ENCODE assay signal across 18 cellular contexts in the genomic region with DNA sequence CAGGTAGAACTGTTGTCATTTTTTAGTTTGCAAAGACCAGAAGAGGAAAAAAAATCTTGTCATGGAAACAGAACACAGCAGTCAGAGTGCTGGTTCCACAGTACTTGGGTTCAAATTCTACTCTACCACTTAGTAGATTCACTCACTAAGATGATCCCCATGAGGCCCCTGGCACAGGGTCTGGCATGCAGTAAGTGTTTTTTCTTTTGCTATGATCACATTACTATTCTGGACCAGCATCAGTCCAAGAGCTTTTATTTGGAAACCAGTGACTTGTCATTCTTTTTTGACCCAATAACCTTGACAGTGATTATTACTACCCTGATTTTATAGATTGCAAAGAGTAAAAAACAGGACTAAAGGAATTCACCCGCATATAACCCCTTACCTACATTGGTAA. TPM values are rescaled to one million over a fixed set of nuclear protein-coding genes. Genes with fewer than 3 reads are reported as not detected.
DNase-seq lines count a peak whose midpoint lies in the region; ATAC-seq, FAIRE-seq and TF ChIP-seq lines count a peak whose summit lies in the region.
"Had no signal": no experiment of that assay in that cellular context is flagged by ENCODE, and none has a peak within 500 bp of the region (broad histone marks: within the 10 kb centered on the region; RNA-seq: fewer than 3 reads in every experiment).

No MANE protein-coding gene starts in this region.

- H3K9me3 Mint-ChIP-seq in stimulated activated effector memory CD8-positive, alpha-beta T cell treated with anti-CD3 and anti-CD28 coated beads, Interleukin-12 subunit alpha, Interleukin-12 subunit beta, amount 100 ng/mL, for 72 hours: no peaks in the 10 kb centered on the region

- peaks cover 90% of the 10 kb centered on the region for H3K79me2 ChIP-seq in K562 (ENCODE audit: control insufficient read depth, insufficient read depth, low read length)

- H3K27ac Mint-ChIP-seq in stimulated activated effector memory CD8-positive, alpha-beta T cell treated with anti-CD3 and anti-CD28 coated beads, Interleukin-12 subunit alpha, Interleukin-12 subunit beta, amount 100 ng/mL, for 72 hours: peak overlapping the region; percentile 52

- H3K27ac ChIP-seq in left ventricle myocardium inferior (replicated peaks) (peak overlapping the region; percentile 9), K562 (ENCODE audit: extremely low read depth, low read depth, low read length) (no peak overlapping the region)
- H3K27ac ChIP-seq: neutrophil had no signal

- FAIRE-seq in K562 (lab: Jason Lieb, UNC): no peak
- FAIRE-seq: colon, endothelial cell of umbilical vein, frontal cortex had no signal

- BruUV-seq in K562 (replicated peaks; lab: Mats Ljungman, UMichigan): no TSS peak

- peaks cover 49% of the 10 kb centered on the region for H3K4me1 ChIP-seq in left ventricle myocardium inferior
- peaks cover 6% of the 10 kb centered on the region for H3K4me1 ChIP-seq in NT2/D1 (ENCODE audit: insufficient read depth, insufficient read length)
- H3K4me1 ChIP-seq in K562 (replicated peaks in 1 of 2; ENCODE audit: control insufficient read depth in 2 of 2, insufficient read depth in 2 of 2, low read length in 2 of 2): peaks cover 21 to 22% of the 10 kb centered on the region in 2 experiments; a peak in 4 of 5 replicates

- no peak overlapping the region for H3K4me3 ChIP-seq in left ventricle myocardium inferior
- H3K4me3 ChIP-seq in NT2/D1 (ENCODE audit: insufficient read length, low read depth): no peak overlapping the region
- H3K4me3 ChIP-seq in K562: no peak overlapping the region

- in situ Hi-C loops in K562 (cut with MboI): no loop called here

- TF ChIP-seq RAD21 in K562 (CRISPR knock-in tag; conservative IDR thresholded peaks at IDR 0.05 in 1 of 2, IDR thresholded peaks at IDR 0.05 in 1 of 2): no peak

- TF ChIP-seq CTCF in left ventricle myocardium inferior (IDR thresholded peaks at IDR 0.05; ENCODE audit: borderline replicate concordance) (no peak), K562 (IDR thresholded peaks at IDR 0.05 in 2 of 3, conservative IDR thresholded peaks at IDR 0.05 in 1 of 3; ENCODE audit: insufficient read depth in 2 of 3, low read depth in 1 of 3, low read length in 3 of 3) (no peak)

- no peak for ATAC-seq in K562
- ATAC-seq in stimulated activated effector memory CD8-positive, alpha-beta T cell treated with anti-CD3 and anti-CD28 coated beads, Interleukin-12 subunit alpha, Interleukin-12 subunit beta, amount 100 ng/mL, for 72 hours: no peak
- ATAC-seq in GM19324 (IDR thresholded peaks at IDR 0.05; ENCODE audit: low FRiP score, unreplicated experiment): no peak
- no peak for ATAC-seq in HG02884 (IDR thresholded peaks at IDR 0.05; ENCODE audit: unreplicated experiment)
- ATAC-seq in HG03378 (IDR thresholded peaks at IDR 0.05; ENCODE audit: unreplicated experiment): no peak
- ATAC-seq: left cardiac atrium, T-helper 17 cell had no signal

- no peak; the same call in 1 of the 2 replicates for TF ChIP-seq POLR2A in K562 (conservative IDR thresholded peaks at IDR 0.05)

- H3K4me3 Mint-ChIP-seq in stimulated activated effector memory CD8-positive, alpha-beta T cell treated with anti-CD3 and anti-CD28 coated beads, Interleukin-12 subunit alpha, Interleukin-12 subunit beta, amount 100 ng/mL, for 72 hours: no peak overlapping the region
- H3K4me3 Mint-ChIP-seq: T-helper 17 cell had no signal

- H3K9ac ChIP-seq in NT2/D1 (ENCODE audit: insufficient read length, low read depth): peak overlapping the region; percentile 21
- H3K9ac ChIP-seq in K562 (ENCODE audit: insufficient read depth in 1 of 2, low read depth in 2 of 2, low read length in 2 of 2): no peak overlapping the region

- H2AFZ ChIP-seq in K562 (ENCODE audit: low read depth, low read length): no peak overlapping the region

- H4K20me1 ChIP-seq in K562 (replicated peaks; ENCODE audit: control insufficient read depth, insufficient read depth, low read length): peaks cover 10% of the 10 kb centered on the region

- no peaks in the 10 kb centered on the region for H3K9me1 ChIP-seq in K562 (ENCODE audit: control insufficient read depth, insufficient read depth, low read length)

- intact Hi-C loops in left ventricle myocardium inferior (cut with micrococcal nuclease): no loop called here
- intact Hi-C loops in cardiac septum (cut with DNase I): no loop called here
- intact Hi-C loops in K562 (cut with micrococcal nuclease): no loop called here

- POLR2A ChIA-PET in K562 (lab: Yijun Ruan, JAX): interaction anchor here (0.6 to 2.3 kb wide), 8 partner anchors 9 to 199 kb away, joined by 3 to 8 read pairs (median 4); partner anchors contain the start of genes C11orf98, CSKMT and TUT1

- H3K36me3 ChIP-seq in left ventricle myocardium inferior (peaks cover 80% of the 10 kb centered on the region), NT2/D1 (ENCODE audit: insufficient read depth, insufficient read length, low read length) (peaks cover 85% of the 10 kb centered on the region), K562 (ENCODE audit: control insufficient read depth, insufficient read depth, low read length) (peaks cover 85% of the 10 kb centered on the region)

- H3K27me3 ChIP-seq in left ventricle myocardium inferior (ENCODE audit: low read depth): no peaks in the 10 kb centered on the region
- no peaks in the 10 kb centered on the region for H3K27me3 ChIP-seq in NT2/D1 (ENCODE audit: insufficient read depth, insufficient read length)
- H3K27me3 ChIP-seq in K562 (ENCODE audit: control insufficient read depth in 2 of 2, insufficient read depth in 2 of 2, low read length in 2 of 2): no peaks in the 10 kb centered on the region
- H3K27me3 ChIP-seq: neutrophil had no signal

- no peak overlapping the region for H3K4me2 ChIP-seq in K562 (ENCODE audit: insufficient read depth, low read length)

- no peaks in the 10 kb centered on the region for H3K9me3 ChIP-seq in left ventricle myocardium inferior (replicated peaks)
- no peaks in the 10 kb centered on the region for H3K9me3 ChIP-seq in NT2/D1 (ENCODE audit: insufficient read depth, low read length)
- H3K9me3 ChIP-seq in K562 (replicated peaks; ENCODE audit: control insufficient read depth, insufficient read depth, low read depth, low read length): no peaks in the 10 kb centered on the region
- H3K9me3 ChIP-seq: neutrophil had no signal

- H3K36me3 Mint-ChIP-seq in stimulated activated effector memory CD8-positive, alpha-beta T cell treated with anti-CD3 and anti-CD28 coated beads, Interleukin-12 subunit alpha, Interleukin-12 subunit beta, amount 100 ng/mL, for 72 hours: peaks cover 100% of the 10 kb centered on the region

- peaks cover 70% of the 10 kb centered on the region for H3K4me1 Mint-ChIP-seq in stimulated activated effector memory CD8-positive, alpha-beta T cell treated with anti-CD3 and anti-CD28 coated beads, Interleukin-12 subunit alpha, Interleukin-12 subunit beta, amount 100 ng/mL, for 72 hours

- TF ChIP-seq EP300 in K562 (IDR thresholded peaks at IDR 0.05; ENCODE audit: low read length): no peak

- WGBS in K562 (ENCODE audit: insufficient coverage, low coverage, missing lambda C conversion rate): 100% methylated on average over 1 of the region's 1 CpG

- CTCF ChIA-PET in K562 (lab: Yijun Ruan, JAX; ENCODE audit: low intra/inter-chr PET ratio): no interaction called here

- DNase-seq in left ventricle myocardium inferior: no peak
- no peak for DNase-seq in cardiac septum (ENCODE audit: low spot score)
- no peak for DNase-seq in NT2/D1 (ENCODE audit: low read depth, low spot score)
- DNase-seq in K562 (ENCODE audit: extremely low read depth in 1 of 4, low spot score in 3 of 4): no peak
- no peak for DNase-seq in stimulated activated effector memory CD8-positive, alpha-beta T cell treated with anti-CD3 and anti-CD28 coated beads, Interleukin-12 subunit alpha, Interleukin-12 subunit beta, amount 100 ng/mL, for 72 hours (ENCODE audit: low spot score in 2 of 2)
- DNase-seq: activated gamma-delta T cell treated with Interleukin-2 at 50 U/mL for 16 hours, MM.1S, NCI-H345, SHP77 treated with DMSO at 0.1 percent for 48 hours, T-helper 17 cell had no signal

RNA-seq across cellular contexts. Expression of gene EEF1G, which starts 4.1 kb away (rescaled TPM):
- total RNA-seq in left ventricle myocardium inferior (958 TPM), cardiac septum (735 TPM), K562 (2014; rRNA removed) (2,058 and 2,269 TPM in 2 replicates), K562 (2014; rRNA removed; fragmentation: Illumina TruSeq; extraction: Trizol) (1,872 and 2,117 TPM in 2 replicates), K562 (2015; rRNA removed; fragmentation: Illumina TruSeq; extraction: Trizol) (2,017 and 2,035 TPM in 2 replicates), K562 (2021) (1,822 and 1,912 TPM in 2 replicates)
- total RNA-seq in K562 (2011; cell fraction: chromatin; rRNA removed; ENCODE audit: low replicate concordance): 157 and 277 TPM in 2 replicates
- 471 and 476 TPM in 2 replicates for total RNA-seq in K562 (2011; cell fraction: nucleolus; rRNA removed)
- total RNA-seq in K562 (2011; cell fraction: nucleoplasm; rRNA removed): 624 and 1,167 TPM in 2 replicates
- polyA plus RNA-seq in K562 (2011; rRNA removed) (2,098 and 2,266 TPM in 2 replicates), K562 (2014; fragmentation: Illumina TruSeq; extraction: Trizol) (1,982 and 2,349 TPM in 2 replicates), K562 (2014; fragmentation: Nextera tagmentation; extraction: Ambion mirVana) (1,000 to 10,000 TPM in 1 of 2 experiments, 100 to 1,000 TPM in 1; 985 to 1,460 TPM), K562 (2014; rRNA removed) (1,633 and 1,674 TPM in 2 replicates)
- 2,402 and 2,852 TPM in 2 replicates for polyA plus RNA-seq in K562 (2011; cell fraction: cytosol; rRNA removed)
- 1,113 and 1,374 TPM in 2 replicates for polyA plus RNA-seq in K562 (2011; cell fraction: nucleus; rRNA removed)
- polyA plus RNA-seq in K562 (2012): 1,964 and 2,831 TPM in 2 replicates
- polyA minus RNA-seq in K562 (2011; rRNA and poly(A)+ RNA removed): 1,497 and 1,545 TPM in 2 replicates
- 1,399 and 1,500 TPM in 2 replicates for polyA minus RNA-seq in K562 (2011; cell fraction: cytosol; rRNA and poly(A)+ RNA removed)
- polyA minus RNA-seq in K562 (2011; cell fraction: nucleus; rRNA and poly(A)+ RNA removed): 145 and 316 TPM in 2 replicates

RNA-seq across cellular contexts. Expression of gene TUT1, which starts 21.7 kb away (rescaled TPM):
- total RNA-seq in left ventricle myocardium inferior: 12.5 TPM
- 11.7 TPM for total RNA-seq in cardiac septum
- 47.7 and 72.1 TPM in 2 replicates for total RNA-seq in K562 (2011; cell fraction: chromatin; rRNA removed; ENCODE audit: low replicate concordance)
- 38.0 and 41.8 TPM in 2 replicates for total RNA-seq in K562 (2011; cell fraction: nucleolus; rRNA removed)
- total RNA-seq in K562 (2011; cell fraction: nucleoplasm; rRNA removed): 30.8 and 37.0 TPM in 2 replicates
- total RNA-seq in K562 (2014; rRNA removed): 18.5 and 20.9 TPM in 2 replicates
- total RNA-seq in K562 (2014; rRNA removed; fragmentation: Illumina TruSeq; extraction: Trizol): 7.2 and 9.6 TPM in 2 replicates
- 11.5 and 12.4 TPM in 2 replicates for total RNA-seq in K562 (2015; rRNA removed; fragmentation: Illumina TruSeq; extraction: Trizol)
- 38.9 and 44.3 TPM in 2 replicates for total RNA-seq in K562 (2021)
- 15.7 and 31.2 TPM in 2 replicates for polyA plus RNA-seq in K562 (2011; rRNA removed)
- 12.9 and 21.9 TPM in 2 replicates for polyA plus RNA-seq in K562 (2011; cell fraction: cytosol; rRNA removed)
- polyA plus RNA-seq in K562 (2011; cell fraction: nucleus; rRNA removed): 57.1 and 64.8 TPM in 2 replicates
- polyA plus RNA-seq in K562 (2012): 25.7 and 28.0 TPM in 2 replicates
- polyA plus RNA-seq in K562 (2014; fragmentation: Illumina TruSeq; extraction: Trizol): 22.8 and 26.7 TPM in 2 replicates
- 1 to 10 TPM in 1 of 2 experiments, under 1 TPM in 1; 0.66 to 1.5 TPM for polyA plus RNA-seq in K562 (2014; fragmentation: Nextera tagmentation; extraction: Ambion mirVana)
- 24.3 and 28.2 TPM in 2 replicates for polyA plus RNA-seq in K562 (2014; rRNA removed)
- polyA minus RNA-seq in K562 (2011; rRNA and poly(A)+ RNA removed): 12.0 and 15.6 TPM in 2 replicates
- 8.6 and 12.8 TPM in 2 replicates for polyA minus RNA-seq in K562 (2011; cell fraction: cytosol; rRNA and poly(A)+ RNA removed)
- 10.0 and 15.2 TPM in 2 replicates for polyA minus RNA-seq in K562 (2011; cell fraction: nucleus; rRNA and poly(A)+ RNA removed)

RNA-seq across cellular contexts. Expression of gene AHNAK, which starts 23.0 kb away (rescaled TPM):
- total RNA-seq in left ventricle myocardium inferior (290 TPM), cardiac septum (485 TPM), K562 (2014; rRNA removed) (66.4 and 75.0 TPM in 2 replicates), K562 (2014; rRNA removed; fragmentation: Illumina TruSeq; extraction: Trizol) (44.1 and 45.1 TPM in 2 replicates), K562 (2015; rRNA removed; fragmentation: Illumina TruSeq; extraction: Trizol) (71.3 and 71.7 TPM in 2 replicates), K562 (2021) (89.2 and 89.7 TPM in 2 replicates)
- 39.7 and 135 TPM in 2 replicates for total RNA-seq in K562 (2011; cell fraction: chromatin; rRNA removed; ENCODE audit: low replicate concordance)
- total RNA-seq in K562 (2011; cell fraction: nucleolus; rRNA removed): 22.0 and 31.1 TPM in 2 replicates
- total RNA-seq in K562 (2011; cell fraction: nucleoplasm; rRNA removed): 33.6 and 34.6 TPM in 2 replicates
- polyA plus RNA-seq in K562 (2011; rRNA removed) (17.6 and 33.5 TPM in 2 replicates), K562 (2014; fragmentation: Illumina TruSeq; extraction: Trizol) (35.3 and 45.0 TPM in 2 replicates), K562 (2014; fragmentation: Nextera tagmentation; extraction: Ambion mirVana) (1 to 10 TPM; 1.5 to 2.5 TPM), K562 (2014; rRNA removed) (26.0 and 30.1 TPM in 2 replicates)
- 5.7 and 18.0 TPM in 2 replicates for polyA plus RNA-seq in K562 (2011; cell fraction: cytosol; rRNA removed)
- 53.7 and 161 TPM in 2 replicates for polyA plus RNA-seq in K562 (2011; cell fraction: nucleus; rRNA removed)
- polyA plus RNA-seq in K562 (2012): 43.6 and 58.2 TPM in 2 replicates
- 82.9 and 138 TPM in 2 replicates for polyA minus RNA-seq in K562 (2011; rRNA and poly(A)+ RNA removed)
- polyA minus RNA-seq in K562 (2011; cell fraction: cytosol; rRNA and poly(A)+ RNA removed): 55.4 and 84.5 TPM in 2 replicates
- 20.5 and 109 TPM in 2 replicates for polyA minus RNA-seq in K562 (2011; cell fraction: nucleus; rRNA and poly(A)+ RNA removed)

RNA-seq across cellular contexts. Expression of gene MTA2, which starts 32.1 kb away (rescaled TPM):
- total RNA-seq in left ventricle myocardium inferior (26.3 TPM), cardiac septum (36.8 TPM), K562 (2014; rRNA removed) (185 and 203 TPM in 2 replicates), K562 (2014; rRNA removed; fragmentation: Illumina TruSeq; extraction: Trizol) (161 and 172 TPM in 2 replicates), K562 (2015; rRNA removed; fragmentation: Illumina TruSeq; extraction: Trizol) (195 and 217 TPM in 2 replicates), K562 (2021) (176 and 203 TPM in 2 replicates)
- 245 and 284 TPM in 2 replicates for total RNA-seq in K562 (2011; cell fraction: chromatin; rRNA removed; ENCODE audit: low replicate concordance)
- total RNA-seq in K562 (2011; cell fraction: nucleolus; rRNA removed): 124 TPM in 2 replicates
- total RNA-seq in K562 (2011; cell fraction: nucleoplasm; rRNA removed): 132 and 142 TPM in 2 replicates
- polyA plus RNA-seq in K562 (2011; rRNA removed) (36.0 and 48.6 TPM in 2 replicates), K562 (2014; fragmentation: Illumina TruSeq; extraction: Trizol) (190 and 220 TPM in 2 replicates), K562 (2014; fragmentation: Nextera tagmentation; extraction: Ambion mirVana) (1 to 10 TPM; 6.2 to 9.9 TPM), K562 (2014; rRNA removed) (121 and 125 TPM in 2 replicates)
- 40.7 and 41.9 TPM in 2 replicates for polyA plus RNA-seq in K562 (2011; cell fraction: cytosol; rRNA removed)
- 130 and 158 TPM in 2 replicates for polyA plus RNA-seq in K562 (2011; cell fraction: nucleus; rRNA removed)
- polyA plus RNA-seq in K562 (2012): 115 and 136 TPM in 2 replicates
- 61.0 and 97.7 TPM in 2 replicates for polyA minus RNA-seq in K562 (2011; rRNA and poly(A)+ RNA removed)
- polyA minus RNA-seq in K562 (2011; cell fraction: cytosol; rRNA and poly(A)+ RNA removed): 55.1 and 63.3 TPM in 2 replicates
- polyA minus RNA-seq in K562 (2011; cell fraction: nucleus; rRNA and poly(A)+ RNA removed): 55.5 and 81.5 TPM in 2 replicates

RNA-seq across cellular contexts. Expression of gene EML3, which starts 43.0 kb away (rescaled TPM):
- total RNA-seq in left ventricle myocardium inferior (14.6 TPM), cardiac septum (29.6 TPM), K562 (2014; rRNA removed) (26.4 and 31.7 TPM in 2 replicates), K562 (2014; rRNA removed; fragmentation: Illumina TruSeq; extraction: Trizol) (12.6 and 16.7 TPM in 2 replicates), K562 (2015; rRNA removed; fragmentation: Illumina TruSeq; extraction: Trizol) (20.7 and 22.1 TPM in 2 replicates), K562 (2021) (77.3 and 90.5 TPM in 2 replicates)
- 108 and 289 TPM in 2 replicates for total RNA-seq in K562 (2011; cell fraction: chromatin; rRNA removed; ENCODE audit: low replicate concordance)
- total RNA-seq in K562 (2011; cell fraction: nucleolus; rRNA removed): 172 and 175 TPM in 2 replicates
- total RNA-seq in K562 (2011; cell fraction: nucleoplasm; rRNA removed): 130 TPM in 2 replicates
- polyA plus RNA-seq in K562 (2011; rRNA removed) (36.8 and 50.2 TPM in 2 replicates), K562 (2014; fragmentation: Illumina TruSeq; extraction: Trizol) (27.9 and 31.2 TPM in 2 replicates), K562 (2014; fragmentation: Nextera tagmentation; extraction: Ambion mirVana) (under 1 TPM; 0.32 to 0.59 TPM), K562 (2014; rRNA removed) (49.5 and 64.2 TPM in 2 replicates)
- 30.9 and 49.9 TPM in 2 replicates for polyA plus RNA-seq in K562 (2011; cell fraction: cytosol; rRNA removed)
- polyA plus RNA-seq in K562 (2011; cell fraction: nucleus; rRNA removed): 239 and 311 TPM in 2 replicates
- polyA plus RNA-seq in K562 (2012): 41.6 and 58.4 TPM in 2 replicates
- 22.5 TPM in 2 replicates for polyA minus RNA-seq in K562 (2011; rRNA and poly(A)+ RNA removed)
- 22.3 and 28.2 TPM in 2 replicates for polyA minus RNA-seq in K562 (2011; cell fraction: cytosol; rRNA and poly(A)+ RNA removed)
- polyA minus RNA-seq in K562 (2011; cell fraction: nucleus; rRNA and poly(A)+ RNA removed): 38.9 and 46.8 TPM in 2 replicates
